ENCODE assay signal across 8 cellular contexts in genomic region chr10:124462348-124462695, GRCh38. TPM values are rescaled to one million over a fixed set of nuclear protein-coding genes. Genes with fewer than 3 reads are reported as not detected.
DNase-seq lines count a peak whose midpoint lies in the region; ATAC-seq and TF ChIP-seq lines count a peak whose summit lies in the region.

No MANE protein-coding gene starts in this region.

- BruUV-seq in MCF 10A (replicated peaks; lab: Mats Ljungman, UMichigan): no TSS peak

- no peak for TF ChIP-seq CTCF in cardiac muscle cell (IDR thresholded peaks at IDR 0.05; ENCODE audit: low read depth, low read length)
- no peak for TF ChIP-seq CTCF in MCF 10A (IDR thresholded peaks at IDR 0.05; ENCODE audit: unreplicated experiment)
- TF ChIP-seq CTCF in mesothelial cell of epicardium (IDR thresholded peaks at IDR 0.05; ENCODE audit: unreplicated experiment): no peak

- H3K4me1 Mint-ChIP-seq in MCF 10A (ENCODE audit: insufficient read depth, unreplicated experiment) (peaks cover 13% of the 10 kb centered on the region), mesothelial cell of epicardium (peaks cover 2% of the 10 kb centered on the region)

- H3K27ac ChIP-seq in cardiac muscle cell (no peak overlapping the region), urinary bladder (ENCODE audit: low read depth) (no peak overlapping the region)

- peak overlapping the region; percentile 68 for H3K4me3 Mint-ChIP-seq in MCF 10A (ENCODE audit: unreplicated experiment)
- H3K4me3 Mint-ChIP-seq in mesothelial cell of epicardium: peak overlapping the region; percentile 89

- 80% methylated on average over 8 of the region's 8 CpGs for WGBS in urinary bladder

- H3K36me3 ChIP-seq in cardiac muscle cell (no peaks in the 10 kb centered on the region), urinary bladder (ENCODE audit: insufficient read depth) (no peaks in the 10 kb centered on the region)

- H3K9me3 ChIP-seq in cardiac muscle cell (ENCODE audit: low read depth): no peaks in the 10 kb centered on the region

- H3K4me3 ChIP-seq in cardiac muscle cell: peak overlapping the region; percentile 91
- H3K4me3 ChIP-seq in urinary bladder (ENCODE audit: low read depth, low read length): peak overlapping the region; percentile 89

- CTCF ChIA-PET in MCF 10A (lab: Yijun Ruan, JAX): interaction anchor here (0.6 kb wide), 1 partner anchor 67 kb away, joined by 4 read pairs; no protein-coding TSS in a partner anchor

- H3K36me3 Mint-ChIP-seq in MCF 10A (ENCODE audit: insufficient read depth, unreplicated experiment): no peaks in the 10 kb centered on the region
- H3K36me3 Mint-ChIP-seq in mesothelial cell of epicardium: no peaks in the 10 kb centered on the region

- ATAC-seq in Right ventricle myocardium inferior: no peak

- DNase-seq in cardiac muscle cell (ENCODE audit: low read depth in 1 of 2, low spot score in 1 of 2): no peak
- DNase-seq in Right ventricle myocardium inferior (ENCODE audit: missing footprints): no peak
- no peak for DNase-seq in MCF 10A (ENCODE audit: unreplicated experiment)
- DNase-seq in mesothelial cell of epicardium (ENCODE audit: low spot score in 2 of 2, unreplicated experiment in 2 of 2): no peak
- DNase-seq in germinal center (ENCODE audit: low spot score): no peak
- no peak for DNase-seq in mesenteric fat pad (ENCODE audit: low spot score)
- no peak for DNase-seq in NCI-H2227 (lab: John Stamatoyannopoulos, UW; ENCODE audit: unreplicated experiment)

- H3K4me1 ChIP-seq in cardiac muscle cell (ENCODE audit: low read depth) (peaks cover 25% of the 10 kb centered on the region), urinary bladder (ENCODE audit: insufficient read depth) (no peaks in the 10 kb centered on the region)

- H3K9me3 Mint-ChIP-seq in MCF 10A (ENCODE audit: unreplicated experiment) (no peaks in the 10 kb centered on the region), mesothelial cell of epicardium (peaks cover 5% of the 10 kb centered on the region)

- POLR2A ChIA-PET in MCF 10A (lab: Yijun Ruan, JAX): interaction anchor here (0.8 to 3.3 kb wide), 2 partner anchors 27 to 44 kb away, joined by 3 to 16 read pairs; partner anchors contain the start of gene OAT

- H3K27me3 Mint-ChIP-seq in MCF 10A (ENCODE audit: insufficient read depth, unreplicated experiment) (no peaks in the 10 kb centered on the region), mesothelial cell of epicardium (ENCODE audit: low read depth) (peaks cover 7% of the 10 kb centered on the region)

- intact Hi-C loops in Right ventricle myocardium inferior (cut with DNase I): no loop called here
- intact Hi-C loops in MCF 10A (cut with micrococcal nuclease): no loop called here

- no peak overlapping the region for H3K27ac Mint-ChIP-seq in MCF 10A (ENCODE audit: low read depth, unreplicated experiment)
- no peak overlapping the region for H3K27ac Mint-ChIP-seq in mesothelial cell of epicardium

- H3K27me3 ChIP-seq in cardiac muscle cell: no peaks in the 10 kb centered on the region

RNA-seq across cellular contexts. Expression of gene LHPP, which starts 0.7 kb away (rescaled TPM):
- total RNA-seq in cardiac muscle cell (18.6 and 40.6 TPM in 2 replicates), Right ventricle myocardium inferior (5.8 TPM), MCF 10A (2022) (3.5 and 3.7 TPM in 2 replicates), mesothelial cell of epicardium (17.3 to 19.6 TPM (median 17.5 TPM) in 3 replicates), urinary bladder (6.6 TPM), mesenteric fat pad (15.9 TPM)
- polyA plus RNA-seq in cardiac muscle cell (19.1 and 23.7 TPM in 2 replicates), urinary bladder (15.8 TPM)

RNA-seq across cellular contexts. Expression of gene NKX1-2, which starts 12.5 kb away (rescaled TPM):
- total RNA-seq in cardiac muscle cell (0.33 TPM in 1 of 2 replicates, not detected in the other), Right ventricle myocardium inferior (not detected), MCF 10A (2022) (0.10 and 0.35 TPM in 2 replicates), mesothelial cell of epicardium (not detected in 3 replicates), urinary bladder (not detected), mesenteric fat pad (not detected)
- polyA plus RNA-seq in cardiac muscle cell (not detected in 2 replicates), urinary bladder (not detected)

RNA-seq across cellular contexts. Expression of gene OAT, which starts 43.6 kb away (rescaled TPM):
- total RNA-seq in cardiac muscle cell (22.2 and 30.8 TPM in 2 replicates), Right ventricle myocardium inferior (27.3 TPM), MCF 10A (2022) (62.2 and 68.1 TPM in 2 replicates), mesothelial cell of epicardium (52.5 to 55.1 TPM (median 54.5 TPM) in 3 replicates), urinary bladder (183 TPM), mesenteric fat pad (69.9 TPM)
- polyA plus RNA-seq in cardiac muscle cell (46.7 and 80.4 TPM in 2 replicates), urinary bladder (95.5 TPM)
